16 cellular contexts compared by ENCODE assay signal in genomic region chr9:13387668-13388124, GRCh38.
A peak's percentile ranks its signal among the peaks of the same experiment; 100 is the strongest.
DNase-seq lines count a peak whose midpoint lies in the region; ATAC-seq and TF ChIP-seq lines count a peak whose summit lies in the region.
"Had no signal": no experiment of that assay in that cellular context is flagged by ENCODE, and none has a peak within 500 bp of the region (broad histone marks: within the 10 kb centered on the region; RNA-seq: fewer than 3 reads in every experiment).

No MANE protein-coding gene starts in this region.

- peak overlapping the region; percentile 26 to 71 (median 44) for H3K27ac ChIP-seq in esophagus muscularis mucosa (replicated peaks in 1 of 4)
- H3K27ac ChIP-seq in osteoblast (ENCODE audit: low read depth, low read length), result peak overlapping the region; percentile 99
- H3K27ac ChIP-seq in testis, result no peak overlapping the region
- H3K27ac ChIP-seq: pancreas had no signal

- TF ChIP-seq EP300 in esophagus muscularis mucosa (IDR thresholded peaks at IDR 0.05), result no peak

- peak overlapping the region; percentile 8 for H2AFZ ChIP-seq in osteoblast (ENCODE audit: low read length)
- H2AFZ ChIP-seq: GM23338 had no signal

- TF ChIP-seq CTCF in esophagus muscularis mucosa (IDR thresholded peaks at IDR 0.05), result no peak
- TF ChIP-seq CTCF in osteoblast (IDR thresholded peaks at IDR 0.05; ENCODE audit: extremely low read depth, low read depth, low read length), result no peak
- no peak for TF ChIP-seq CTCF in testis (IDR thresholded peaks at IDR 0.05)

- H3K4me1 ChIP-seq in esophagus muscularis mucosa (peaks cover 5 to 24% (median 12%) of the 10 kb centered on the region in 4 donors), osteoblast (ENCODE audit: insufficient read depth, low read length) (peaks cover 25% of the 10 kb centered on the region), testis (no peaks in the 10 kb centered on the region)
- H3K4me1 ChIP-seq: pancreas had no signal

- H3K79me2 ChIP-seq in osteoblast (ENCODE audit: insufficient read depth, low read length), result no peaks in the 10 kb centered on the region

- in situ Hi-C loops in ACHN (cut with HindIII; ENCODE audit: low pct_ligation_motif_present, low pct_unique_long_range_greater_than_20kb, low sequenced_read_pairs), result no loop called here

- TF ChIP-seq POLR2A in esophagus muscularis mucosa (IDR thresholded peaks at IDR 0.05; ENCODE audit: low read depth) (no peak), testis (IDR thresholded peaks at IDR 0.05) (no peak)

- H3K27me3 ChIP-seq in esophagus muscularis mucosa (no peaks in the 10 kb centered on the region), osteoblast (ENCODE audit: insufficient read depth, low read length) (no peaks in the 10 kb centered on the region), testis (no peaks in the 10 kb centered on the region)
- H3K27me3 ChIP-seq: pancreas had no signal

- H3K36me3 ChIP-seq in esophagus muscularis mucosa, result no peaks in the 10 kb centered on the region
- H3K36me3 ChIP-seq in osteoblast (ENCODE audit: insufficient read depth, low read length), result no peaks in the 10 kb centered on the region
- H3K36me3 ChIP-seq in testis (ENCODE audit: low read depth, missing control alignments), result no peaks in the 10 kb centered on the region
- H3K36me3 ChIP-seq: pancreas had no signal

- intact Hi-C loops in esophagus muscularis mucosa (cut with DNase I), result no loop called here
- intact Hi-C loops in testis (cut with DNase I; ENCODE audit: low total_unique reads), result no loop called here

- H3K4me3 ChIP-seq in esophagus muscularis mucosa (no peak overlapping the region), osteoblast (ENCODE audit: insufficient read depth, low read length) (no peak overlapping the region), testis (no peak overlapping the region)
- H3K4me3 ChIP-seq: GM23338, pancreas had no signal

- DNase-seq in LHCN-M2 (ENCODE audit: low read depth), result peak; percentile 8
- DNase-seq in esophagus muscularis mucosa (ENCODE audit: extremely low spot score), result no peak
- no peak for DNase-seq in osteoblast (ENCODE audit: insufficient read length, low spot score, missing footprints)
- peak; percentile 26 for DNase-seq in testis
- no peak for DNase-seq in NCI-H1105 (lab: John Stamatoyannopoulos, UW)
- DNase-seq in ACHN, result no peak
- no peak for DNase-seq in stimulated activated CD4-positive, alpha-beta T cell treated with anti-CD3 and anti-CD28 coated beads, Interleukin-4, amount 100 ng/mL, for 4 hours
- DNase-seq: effector memory CD8-positive, alpha-beta T cell; naive B cell; NCI-H2029; pancreas; SHP77 treated with DMSO at 0.1 percent for 48 hours; stimulated activated naive CD8-positive, alpha-beta T cell treated with anti-CD3 and anti-CD28 coated beads, Interleukin-15, Interleukin-2, amounts not matched to agents 100 U/mL and 50 U/mL, for 24 hours; T-helper 2 cell had no signal

- H3K4me2 ChIP-seq in osteoblast (ENCODE audit: insufficient read depth, low read length), result peak overlapping the region; percentile 8
- H3K4me2 ChIP-seq: GM23338 had no signal

- ATAC-seq in HG03432 (IDR thresholded peaks at IDR 0.05; ENCODE audit: unreplicated experiment), result no peak
- ATAC-seq: effector memory CD8-positive, alpha-beta T cell; GM23338; stimulated activated naive CD8-positive, alpha-beta T cell treated with anti-CD3 and anti-CD28 coated beads, Interleukin-15, Interleukin-2, amounts not matched to agents 100 U/mL and 50 U/mL, for 24 hours had no signal

- WGBS in esophagus muscularis mucosa, result 46% methylated on average over 4 of the region's 4 CpGs
- WGBS in testis, 2 donors, result 54 to 64% methylated on average over 4 of the region's 4 CpGs

- peaks cover 0 to 22% (median 12%) of the 10 kb centered on the region in 4 donors for H3K9me3 ChIP-seq in esophagus muscularis mucosa
- H3K9me3 ChIP-seq in osteoblast (ENCODE audit: low read depth, low read length), result peaks cover 2% of the 10 kb centered on the region
- no peaks in the 10 kb centered on the region for H3K9me3 ChIP-seq in testis
- H3K9me3 ChIP-seq: pancreas had no signal

- H4K20me1 ChIP-seq in osteoblast (ENCODE audit: insufficient read depth, low read length), result no peaks in the 10 kb centered on the region

Comparison
In these comparisons a context has a peak if more than half of its experiments do, and no peak if none do; other contexts are left out.
1. DNase-seq: peak in LHCN-M2 (single experiment) and testis (single experiment); none in esophagus muscularis mucosa (single experiment), osteoblast (single experiment), NCI-H1105 (single experiment), ACHN (single experiment) and stimulated activated CD4-positive, alpha-beta T cell treated with anti-CD3 and anti-CD28 coated beads, Interleukin-4, amount 100 ng/mL, for 4 hours (0 of 2).
2. H3K27ac ChIP-seq: peak in esophagus muscularis mucosa (4 of 4) and osteoblast (single experiment); none in testis (0 of 2).